7 cellular contexts compared by ENCODE assay signal in the genomic region with DNA sequence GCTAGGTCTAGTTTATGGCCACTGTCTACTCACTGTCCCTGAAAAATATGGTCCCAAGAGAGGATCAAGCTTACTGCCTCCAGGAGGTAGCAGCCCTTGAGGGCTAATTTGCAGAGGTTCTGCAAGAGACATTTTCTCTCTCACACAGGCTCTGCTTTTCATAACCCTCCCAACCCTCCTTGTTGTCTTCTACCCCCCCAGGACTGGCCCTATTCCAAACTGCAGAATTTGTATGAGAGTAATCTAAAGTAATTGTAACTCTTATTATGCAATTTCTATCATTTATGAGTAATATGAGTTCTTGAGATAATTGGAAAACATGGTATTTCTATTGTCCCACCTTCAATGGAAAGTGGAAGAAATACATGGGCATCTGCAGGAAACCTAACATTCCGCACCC.
"Had no signal": no experiment of that assay in that cellular context is flagged by ENCODE, and none has a peak within 500 bp of the region (broad histone marks: within the 10 kb centered on the region; RNA-seq: fewer than 3 reads in every experiment).

No MANE protein-coding gene starts in this region.

- H3K4me1 ChIP-seq: HAP-1 had no signal

- H3K27ac Mint-ChIP-seq: HFFc6 had no signal

- ATAC-seq: HCT116 had no signal

- H3K27ac ChIP-seq: GM23248 had no signal

- H3K9me3 Mint-ChIP-seq: HFFc6 had no signal

- H3K4me3 ChIP-seq: GM23248, HAP-1 had no signal

- H3K4me3 Mint-ChIP-seq: HFFc6 had no signal

- DNase-seq: GM23248, GOT3, H7, HFFc6, IMR-90 had no signal

- H3K36me3 ChIP-seq: HAP-1 had no signal
